Comparison of ENCODE assay signal across 11 cellular contexts in the genomic region with DNA sequence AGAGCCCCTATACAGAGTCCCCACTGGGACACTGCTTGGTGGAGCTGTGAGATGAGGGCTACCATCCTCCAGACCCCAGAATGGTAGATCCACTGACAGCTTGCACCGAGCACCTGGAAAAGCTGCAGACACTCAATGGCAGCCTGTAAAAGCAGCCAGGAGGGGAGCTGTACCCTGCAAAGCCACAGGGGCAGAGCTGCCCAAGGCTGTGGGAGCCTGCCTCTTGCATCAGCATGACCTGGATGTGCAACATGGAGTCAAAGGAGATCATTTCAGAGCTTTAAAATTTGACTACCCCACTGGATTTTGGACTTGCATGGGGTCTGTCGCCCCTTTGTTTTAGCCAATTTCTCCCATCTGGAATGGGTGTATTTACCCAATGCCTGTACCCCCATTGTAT. TPM values are rescaled to one million over a fixed set of nuclear protein-coding genes. Genes with fewer than 3 reads are reported as not detected.
"Had no signal": no experiment of that assay in that cellular context is flagged by ENCODE, and none has a peak within 500 bp of the region (broad histone marks: within the 10 kb centered on the region; RNA-seq: fewer than 3 reads in every experiment).

No MANE protein-coding gene starts in this region.

RNA-seq across cellular contexts. Expression of gene DUSP21, which starts 20.6 kb away (rescaled TPM):
- total RNA-seq: OCI-LY7, PC-3, PC-9, Peyer's patch, Right ventricle myocardium inferior, Right ventricle myocardium superior, RPMI7951, SJCRH30, SJSA1, SK-MEL-5 had no signal
- polyA plus RNA-seq: SK-N-SH had no signal
